ENCODE assay signal across 8 cellular contexts in genomic region chr6:26272171-26272631, GRCh38.
DNase-seq lines count a peak whose midpoint lies in the region; ATAC-seq and TF ChIP-seq lines count a peak whose summit lies in the region.

No MANE protein-coding gene starts in this region.

- peak overlapping the region; percentile 44 for H3K27ac ChIP-seq in brain microvascular endothelial cell

- H3K36me3 Mint-ChIP-seq in stimulated activated naive B cell treated with anti-CD40 and anti-IgM and Interleukin-4, amounts not matched to agents 10 μg/mL and 1 μg/mL and 100 μg/mL, for 72 hours = no peaks in the 10 kb centered on the region

- H3K4me3 Mint-ChIP-seq in stimulated activated naive B cell treated with anti-CD40 and anti-IgM and Interleukin-4, amounts not matched to agents 10 μg/mL and 1 μg/mL and 100 μg/mL, for 72 hours = no peak overlapping the region

- H3K27me3 Mint-ChIP-seq in stimulated activated naive B cell treated with anti-CD40 and anti-IgM and Interleukin-4, amounts not matched to agents 10 μg/mL and 1 μg/mL and 100 μg/mL, for 72 hours = no peaks in the 10 kb centered on the region

- H3K36me3 ChIP-seq in brain microvascular endothelial cell (replicated peaks) = no peaks in the 10 kb centered on the region

- H3K4me3 ChIP-seq in GM12864 (ENCODE audit: low read depth, low read length) = peak overlapping the region; percentile 79
- H3K4me3 ChIP-seq in brain microvascular endothelial cell (ENCODE audit: low read depth, low read length) = peak overlapping the region; percentile 75

- in situ Hi-C loops in brain microvascular endothelial cell (cut with HindIII; ENCODE audit: low pct_ligation_motif_present, low sequenced_read_pairs) = no loop called here

- TF ChIP-seq CTCF in GM12864 (IDR thresholded peaks at IDR 0.05; ENCODE audit: low read depth, low read length, missing control alignments) = no peak
- TF ChIP-seq CTCF in brain microvascular endothelial cell (IDR thresholded peaks at IDR 0.05; ENCODE audit: low read depth, low read length, missing control alignments) = no peak

- TF ChIP-seq POLR2A in Raji (IDR thresholded peaks at IDR 0.05; ENCODE audit: insufficient read depth, low read depth, low read length) = peak; percentile 52; the same call in 1 of the 2 replicates

- DNase-seq in GM12864 (ENCODE audit: low read depth) = no peak
- no peak for DNase-seq in brain microvascular endothelial cell
- DNase-seq in left kidney (ENCODE audit: low read depth, low spot score) = peak; percentile 81
- DNase-seq in stimulated activated naive B cell treated with anti-CD40 and anti-IgM and Interleukin-4, amounts not matched to agents 10 μg/mL and 1 μg/mL and 100 μg/mL, for 72 hours = peak; percentile 53
- no peak for DNase-seq in NCI-H1930 (lab: John Stamatoyannopoulos, UW)
- no peak for DNase-seq in GF-D8 (lab: John Stamatoyannopoulos, UW)

- H3K4me1 Mint-ChIP-seq in stimulated activated naive B cell treated with anti-CD40 and anti-IgM and Interleukin-4, amounts not matched to agents 10 μg/mL and 1 μg/mL and 100 μg/mL, for 72 hours = peaks cover 5 to 12% of the 10 kb centered on the region in 2 donors

- ATAC-seq in HG02759 (IDR thresholded peaks at IDR 0.05; ENCODE audit: unreplicated experiment) = peak; percentile 29
- peak; percentile 29 to 44 for ATAC-seq in stimulated activated naive B cell treated with anti-CD40 and anti-IgM and Interleukin-4, amounts not matched to agents 10 μg/mL and 1 μg/mL and 100 μg/mL, for 72 hours (replicated peaks)

- no peak overlapping the region for H3K27ac Mint-ChIP-seq in stimulated activated naive B cell treated with anti-CD40 and anti-IgM and Interleukin-4, amounts not matched to agents 10 μg/mL and 1 μg/mL and 100 μg/mL, for 72 hours

- no peaks in the 10 kb centered on the region for H3K27me3 ChIP-seq in brain microvascular endothelial cell (replicated peaks)

- no peaks in the 10 kb centered on the region for H3K9me3 Mint-ChIP-seq in stimulated activated naive B cell treated with anti-CD40 and anti-IgM and Interleukin-4, amounts not matched to agents 10 μg/mL and 1 μg/mL and 100 μg/mL, for 72 hours

Comparison
In these comparisons a context has a peak if more than half of its experiments do, and no peak if none do; other contexts are left out.
1. DNase-seq: peak in left kidney (single experiment) and stimulated activated naive B cell treated with anti-CD40 and anti-IgM and Interleukin-4, amounts not matched to agents 10 μg/mL and 1 μg/mL and 100 μg/mL, for 72 hours (single experiment); none in GM12864 (single experiment), brain microvascular endothelial cell (single experiment), NCI-H1930 (0 of 2) and GF-D8 (single experiment).